ENCODE assay signal across 8 cellular contexts in genomic region chr5:16937023-16937379, GRCh38. TPM values are rescaled to one million over a fixed set of nuclear protein-coding genes. Genes with fewer than 3 reads are reported as not detected.
DNase-seq lines count a peak whose midpoint lies in the region; ATAC-seq and TF ChIP-seq lines count a peak whose summit lies in the region.

No MANE protein-coding gene starts in this region.

- H3K4me1 Mint-ChIP-seq in activated naive CD8-positive, alpha-beta T cell treated with anti-CD3 and anti-CD28 coated beads, Interleukin-2, amount 10 ng/mL, durations not matched to agents 7 days and 5 days, result peaks cover 13% of the 10 kb centered on the region
- H3K4me1 Mint-ChIP-seq in activated naive CD8-positive, alpha-beta T cell treated with anti-CD3 and anti-CD28 coated beads for 36 hours, result peaks cover 19% of the 10 kb centered on the region
- H3K4me1 Mint-ChIP-seq in activated T-helper 17 cell treated with anti-CD3 and anti-CD28 coated beads, Interleukin-2, amount 50 U/mL, for 72 hours, result peaks cover 6% of the 10 kb centered on the region

- H3K36me3 ChIP-seq in left lung (no peaks in the 10 kb centered on the region), transverse colon (no peaks in the 10 kb centered on the region)

- H3K4me1 ChIP-seq in left lung (peaks cover 11 to 44% of the 10 kb centered on the region in 2 donors), transverse colon (peaks cover 0 to 29% (median 21%) of the 10 kb centered on the region in 4 donors)

- WGBS in transverse colon (ENCODE audit: low coverage in 1 of 2), 2 donors, result 30 to 36% methylated on average over 6 to 10 of the region's 10 CpGs

- TF ChIP-seq POLR2A in transverse colon (IDR thresholded peaks at IDR 0.05), result no peak

- no peaks in the 10 kb centered on the region for H3K36me3 Mint-ChIP-seq in activated naive CD8-positive, alpha-beta T cell treated with anti-CD3 and anti-CD28 coated beads, Interleukin-2, amount 10 ng/mL, durations not matched to agents 7 days and 5 days
- peaks cover 1% of the 10 kb centered on the region for H3K36me3 Mint-ChIP-seq in activated naive CD8-positive, alpha-beta T cell treated with anti-CD3 and anti-CD28 coated beads for 36 hours
- H3K36me3 Mint-ChIP-seq in activated T-helper 17 cell treated with anti-CD3 and anti-CD28 coated beads, Interleukin-2, amount 50 U/mL, for 72 hours (ENCODE audit: low read depth), result no peaks in the 10 kb centered on the region

- H3K27ac ChIP-seq in left lung (peak overlapping the region; percentile 85 to 89), transverse colon (peak overlapping the region; percentile 74 to 92 (median 90))

- no peak overlapping the region for H3K27ac Mint-ChIP-seq in activated naive CD8-positive, alpha-beta T cell treated with anti-CD3 and anti-CD28 coated beads, Interleukin-2, amount 10 ng/mL, durations not matched to agents 7 days and 5 days
- no peak overlapping the region for H3K27ac Mint-ChIP-seq in activated naive CD8-positive, alpha-beta T cell treated with anti-CD3 and anti-CD28 coated beads for 36 hours
- H3K27ac Mint-ChIP-seq in activated T-helper 17 cell treated with anti-CD3 and anti-CD28 coated beads, Interleukin-2, amount 50 U/mL, for 72 hours, result no peak overlapping the region

- H3K27me3 ChIP-seq in left lung (peaks cover 0 to 44% of the 10 kb centered on the region in 2 donors), transverse colon (peaks cover 49% of the 10 kb centered on the region)

- no peak for DNase-seq in activated naive CD8-positive, alpha-beta T cell treated with anti-CD3 and anti-CD28 coated beads, Interleukin-2, amount 10 ng/mL, durations not matched to agents 7 days and 5 days
- no peak for DNase-seq in activated naive CD8-positive, alpha-beta T cell treated with anti-CD3 and anti-CD28 coated beads for 36 hours
- DNase-seq in left lung, result no peak
- peak; percentile 75 for DNase-seq in transverse colon
- no peak for DNase-seq in HUDEP-2 (lab: John Stamatoyannopoulos, UW; ENCODE audit: unreplicated experiment in 76 of 76)
- no peak for DNase-seq in SHP77 treated with DMSO at 0.1 percent for 48 hours (lab: John Stamatoyannopoulos, UW)

- in situ Hi-C loops in transverse colon (cut with MboI; ENCODE audit: low pct_ligation_motif_present in 1 of 4, low pct_unique_long_range_greater_than_20kb in 1 of 4, low sequenced_read_pairs in 3 of 4), result loop anchor here (25.0 kb wide), 3 partner anchors 200 to 250 kb away; no protein-coding TSS in a partner anchor

- peak overlapping the region; percentile 63 for H3K4me3 Mint-ChIP-seq in activated naive CD8-positive, alpha-beta T cell treated with anti-CD3 and anti-CD28 coated beads, Interleukin-2, amount 10 ng/mL, durations not matched to agents 7 days and 5 days
- H3K4me3 Mint-ChIP-seq in activated naive CD8-positive, alpha-beta T cell treated with anti-CD3 and anti-CD28 coated beads for 36 hours, result no peak overlapping the region
- H3K4me3 Mint-ChIP-seq in activated T-helper 17 cell treated with anti-CD3 and anti-CD28 coated beads, Interleukin-2, amount 50 U/mL, for 72 hours, result peak overlapping the region; percentile 62

- ATAC-seq in activated naive CD8-positive, alpha-beta T cell treated with anti-CD3 and anti-CD28 coated beads, Interleukin-2, amount 10 ng/mL, durations not matched to agents 7 days and 5 days (ENCODE audit: low read depth), result no peak
- no peak for ATAC-seq in activated T-helper 17 cell treated with anti-CD3 and anti-CD28 coated beads, Interleukin-2, amount 50 U/mL, for 72 hours (replicated peaks)
- ATAC-seq in left lung, result peak; percentile 36
- no peak for ATAC-seq in HG03432 (IDR thresholded peaks at IDR 0.05; ENCODE audit: unreplicated experiment)

- POLR2A ChIA-PET in activated naive CD8-positive, alpha-beta T cell treated with anti-CD3 and anti-CD28 coated beads, Interleukin-2, amount 10 ng/mL, durations not matched to agents 7 days and 5 days (lab: Charles Lee), result no interaction called here

- H3K27me3 Mint-ChIP-seq in activated naive CD8-positive, alpha-beta T cell treated with anti-CD3 and anti-CD28 coated beads, Interleukin-2, amount 10 ng/mL, durations not matched to agents 7 days and 5 days, result peaks cover 52% of the 10 kb centered on the region
- peaks cover 75% of the 10 kb centered on the region for H3K27me3 Mint-ChIP-seq in activated naive CD8-positive, alpha-beta T cell treated with anti-CD3 and anti-CD28 coated beads for 36 hours
- H3K27me3 Mint-ChIP-seq in activated T-helper 17 cell treated with anti-CD3 and anti-CD28 coated beads, Interleukin-2, amount 50 U/mL, for 72 hours, result peaks cover 52% of the 10 kb centered on the region

- TF ChIP-seq EP300 in transverse colon (IDR thresholded peaks at IDR 0.05; ENCODE audit: low read depth), result no peak

- H3K4me3 ChIP-seq in left lung, result peak overlapping the region; percentile 57 to 68
- peak overlapping the region in 3 of 4 donors; percentile 77 to 88 (median 78) for H3K4me3 ChIP-seq in transverse colon

- H3K9me3 ChIP-seq in left lung (no peaks in the 10 kb centered on the region), transverse colon (no peaks in the 10 kb centered on the region)

- TF ChIP-seq CTCF in left lung (IDR thresholded peaks at IDR 0.05) (no peak), transverse colon (IDR thresholded peaks at IDR 0.05) (no peak)

- intact Hi-C loops in left lung (cut with DNase I), result loop anchor here in 1 of 2 donors (10.0 kb wide), 1 partner anchor 142 kb away; no protein-coding TSS in a partner anchor
- intact Hi-C loops in transverse colon (cut with DNase I; ENCODE audit: low total_unique reads), result no loop called here

- no peaks in the 10 kb centered on the region for H3K9me3 Mint-ChIP-seq in activated naive CD8-positive, alpha-beta T cell treated with anti-CD3 and anti-CD28 coated beads, Interleukin-2, amount 10 ng/mL, durations not matched to agents 7 days and 5 days
- no peaks in the 10 kb centered on the region for H3K9me3 Mint-ChIP-seq in activated naive CD8-positive, alpha-beta T cell treated with anti-CD3 and anti-CD28 coated beads for 36 hours
- H3K9me3 Mint-ChIP-seq in activated T-helper 17 cell treated with anti-CD3 and anti-CD28 coated beads, Interleukin-2, amount 50 U/mL, for 72 hours, result no peaks in the 10 kb centered on the region

RNA-seq across cellular contexts. Expression of gene MYO10, which starts 0.9 kb away (rescaled TPM):
- not detected for total RNA-seq in activated naive CD8-positive, alpha-beta T cell treated with anti-CD3 and anti-CD28 coated beads, Interleukin-2, amount 10 ng/mL, durations not matched to agents 7 days and 5 days
- under 1 TPM in 1 of 2 experiments, not detected in 1; 0.30 TPM for total RNA-seq in activated naive CD8-positive, alpha-beta T cell treated with anti-CD3 and anti-CD28 coated beads for 36 hours
- total RNA-seq in activated T-helper 17 cell treated with anti-CD3 and anti-CD28 coated beads, Interleukin-2, amount 50 U/mL, for 72 hours, result under 1 TPM; 0.34 to 0.80 TPM
- total RNA-seq in left lung (10 to 100 TPM; 32.6 to 37.0 TPM), transverse colon (100 to 1,000 TPM in 1 of 4 donors, 10 to 100 TPM in 3; 51.6 to 190 (median 72.9) TPM)

Comparison
In these comparisons a context has a peak if more than half of its experiments do, and no peak if none do; other contexts are left out.
1. RNA of gene MYO10, which starts 0.9 kb away (total RNA-seq): 51.6 to 190 TPM in transverse colon and 32.6 to 37.0 TPM in left lung; 0.34 to 0.80 TPM in activated T-helper 17 cell treated with anti-CD3 and anti-CD28 coated beads, Interleukin-2, amount 50 U/mL, for 72 hours, 0.30 TPM in activated naive CD8-positive, alpha-beta T cell treated with anti-CD3 and anti-CD28 coated beads for 36 hours and not detected in activated naive CD8-positive, alpha-beta T cell treated with anti-CD3 and anti-CD28 coated beads, Interleukin-2, amount 10 ng/mL, durations not matched to agents 7 days and 5 days; every median in the first group is over 10 times any median in the second.